17 cellular contexts compared by ENCODE assay signal in genomic region chr14:98634043-98634820, GRCh38.
DNase-seq lines count a peak whose midpoint lies in the region; TF ChIP-seq lines count a peak whose summit lies in the region.
"Had no signal": no experiment of that assay in that cellular context is flagged by ENCODE, and none has a peak within 500 bp of the region (broad histone marks: within the 10 kb centered on the region; RNA-seq: fewer than 3 reads in every experiment).

No MANE protein-coding gene starts in this region.

- no peaks in the 10 kb centered on the region for H3K36me3 Mint-ChIP-seq in neural crest cell (ENCODE audit: low read depth)
- H3K36me3 Mint-ChIP-seq: CD14-positive monocyte had no signal

- H3K27me3 Mint-ChIP-seq in neural crest cell (ENCODE audit: low read depth) = no peaks in the 10 kb centered on the region

- no peak for TF ChIP-seq CTCF in neural crest cell (conservative IDR thresholded peaks at IDR 0.05)

- no peaks in the 10 kb centered on the region for H3K9me3 Mint-ChIP-seq in neural crest cell
- H3K9me3 Mint-ChIP-seq: GM23338 had no signal

- no peak overlapping the region for H3K4me3 Mint-ChIP-seq in neural crest cell
- H3K4me3 Mint-ChIP-seq: CD14-positive monocyte, GM23338 had no signal

- peaks cover 31% of the 10 kb centered on the region for H3K4me1 Mint-ChIP-seq in neural crest cell
- H3K4me1 Mint-ChIP-seq: CD14-positive monocyte, GM23338 had no signal

- peak overlapping the region; percentile 35 for H3K27ac Mint-ChIP-seq in neural crest cell (ENCODE audit: unreplicated experiment)
- H3K27ac Mint-ChIP-seq: CD14-positive monocyte, GM23338 had no signal

- DNase-seq in NCI-H345 (lab: John Stamatoyannopoulos, UW) (peak; percentile 36), NCI-H345 treated with DMSO at 0.1 percent for 48 hours (lab: John Stamatoyannopoulos, UW; ENCODE audit: unreplicated experiment) (no peak), NCI-H1417 treated with DMSO at 0.1 percent for 48 hours (lab: John Stamatoyannopoulos, UW) (peak; percentile 5), NCI-H748 (lab: John Stamatoyannopoulos, UW; ENCODE audit: unreplicated experiment) (peak; percentile 58), neural crest cell (ENCODE audit: low read depth, low spot score) (no peak), DMS114 treated with DMSO at 0.1 percent for 48 hours (lab: John Stamatoyannopoulos, UW; ENCODE audit: unreplicated experiment) (no peak)
- DNase-seq in activated T-cell treated with anti-CD3 and anti-CD28 coated beads, Interleukin-2, amount 50 U/mL, for 48 hours = no peak
- DNase-seq: ACHN, AML-193, Caco-2, GF-D8, KBM-7, NCI-H1694 treated with DMSO at 0.1 percent for 48 hours, PC-9, SW 1271 had no signal

Comparison
In these comparisons a context has a peak if more than half of its experiments do, and no peak if none do; other contexts are left out.
1. DNase-seq: peak in NCI-H345 (single experiment), NCI-H1417 treated with DMSO at 0.1 percent for 48 hours (single experiment) and NCI-H748 (single experiment); none in NCI-H345 treated with DMSO at 0.1 percent for 48 hours (single experiment), neural crest cell (single experiment), activated T-cell treated with anti-CD3 and anti-CD28 coated beads, Interleukin-2, amount 50 U/mL, for 48 hours (0 of 2) and DMS114 treated with DMSO at 0.1 percent for 48 hours (single experiment).